1 cellular context compared by ENCODE assay signal in genomic region chr6:43181942-43182860, GRCh38.
A peak's percentile ranks its signal among the peaks of the same experiment; 100 is the strongest.
TF ChIP-seq lines count a peak whose summit lies in the region.

TSS of gene CUL9 (plus strand) at chr6:43182196. CDS start at chr6:43184311, 2,115 bp downstream.

TF ChIP-seq in HCT116, 20 proteins besides CTCF, POLR2A, EP300 and RAD21 (continued from another document):
- TF ChIP-seq EGR1 (IDR thresholded peaks at IDR 0.05; ENCODE audit: low read depth) (0 out of 2 replicates have a peak, but pooled peaks have one; percentile 43), SP1 (IDR thresholded peaks at IDR 0.05; ENCODE audit: low read depth) (peak; percentile 83), ELF1 (IDR thresholded peaks at IDR 0.05; ENCODE audit: borderline replicate concordance, low read depth) (peak; percentile 95), CEBPB (IDR thresholded peaks at IDR 0.05; ENCODE audit: low read depth) (no peak), MAX (IDR thresholded peaks at IDR 0.05) (peak; percentile 94), CBX3 (IDR thresholded peaks at IDR 0.05; ENCODE audit: low read depth) (no peak), ATF3 (IDR thresholded peaks at IDR 0.05) (no peak), ZNF274 (IDR thresholded peaks at IDR 0.05; ENCODE audit: low read depth, low read length) (no peak)
TF ChIP-seq in HCT116: peak in this region for 9.
